10 cellular contexts compared by ENCODE assay signal in the genomic region with DNA sequence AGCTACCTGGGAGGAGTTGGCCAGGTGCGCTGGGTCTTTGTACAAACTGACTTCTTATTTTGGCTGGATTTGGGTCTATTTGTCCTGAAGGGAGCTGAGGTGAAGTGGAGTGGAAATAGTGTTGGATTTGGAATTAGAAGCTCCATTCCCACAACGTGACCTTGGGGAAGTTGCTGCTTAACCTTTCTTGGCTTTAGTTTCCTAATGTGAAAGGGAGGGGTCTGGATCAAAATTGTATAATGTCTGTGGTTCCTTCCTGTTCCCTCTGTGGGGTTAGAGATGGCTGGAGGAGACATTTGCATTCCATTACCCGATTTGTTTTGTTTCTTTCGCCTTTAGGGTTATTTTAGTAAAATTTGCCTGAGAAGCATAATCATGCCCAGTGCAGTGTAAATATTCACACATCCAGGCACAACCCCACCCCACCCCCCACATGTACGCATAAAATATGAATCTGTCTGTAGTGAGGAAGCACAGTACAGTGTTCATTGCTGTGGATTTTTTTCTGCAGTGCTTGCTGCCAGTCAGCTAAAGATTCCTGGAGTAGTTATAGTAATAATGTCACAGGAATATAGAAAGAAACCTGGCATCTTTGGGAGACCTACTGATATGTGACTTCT. TPM values are rescaled to one million over a fixed set of nuclear protein-coding genes. Genes with fewer than 3 reads are reported as not detected.
DNase-seq lines count a peak whose midpoint lies in the region; ATAC-seq, FAIRE-seq and TF ChIP-seq lines count a peak whose summit lies in the region.
"Had no signal": no experiment of that assay in that cellular context is flagged by ENCODE, and none has a peak within 500 bp of the region (broad histone marks: within the 10 kb centered on the region; RNA-seq: fewer than 3 reads in every experiment).

No MANE protein-coding gene starts in this region.

- H3K27me3 Mint-ChIP-seq in WTC11 (ENCODE audit: low read depth): no peaks in the 10 kb centered on the region
- H3K27me3 Mint-ChIP-seq in activated T-helper 2 cell treated with anti-CD3 and anti-CD28 coated beads, Interferon-gamma antibody, Interleukin-2, Interleukin-4, amounts not matched to agents 10 μg/mL and 5 μg/mL and 100 μg/mL, durations not matched to agents 14 hours and 24 hours and 36 hours (ENCODE audit: low read depth): no peaks in the 10 kb centered on the region

- DNase-seq in GM19239 (ENCODE audit: insufficient read length, low spot score): no peak
- DNase-seq in WTC11 (ENCODE audit: low spot score): no peak
- DNase-seq in right lobe of liver: no peak
- DNase-seq in activated T-helper 2 cell treated with anti-CD3 and anti-CD28 coated beads, Interferon-gamma antibody, Interleukin-2, Interleukin-4, amounts not matched to agents 10 μg/mL and 5 μg/mL and 100 μg/mL, durations not matched to agents 14 hours and 24 hours and 36 hours (ENCODE audit: low spot score): no peak
- DNase-seq: DMS 273 treated with DMSO at 0.1 percent for 48 hours; effector CD4-positive, alpha-beta T cell had no signal

- no peaks in the 10 kb centered on the region for H3K9me3 ChIP-seq in right lobe of liver

- intact Hi-C loops in right lobe of liver (cut with DNase I): no loop called here
- intact Hi-C loops in activated T-helper 2 cell treated with anti-CD3 and anti-CD28 coated beads, Interferon-gamma antibody, Interleukin-2, Interleukin-4, amounts not matched to agents 10 μg/mL and 5 μg/mL and 100 μg/mL, durations not matched to agents 14 hours and 24 hours and 36 hours (cut with micrococcal nuclease): no loop called here

- H3K36me3 Mint-ChIP-seq in WTC11: peaks cover 46% of the 10 kb centered on the region
- peaks cover 61% of the 10 kb centered on the region for H3K36me3 Mint-ChIP-seq in activated T-helper 2 cell treated with anti-CD3 and anti-CD28 coated beads, Interferon-gamma antibody, Interleukin-2, Interleukin-4, amounts not matched to agents 10 μg/mL and 5 μg/mL and 100 μg/mL, durations not matched to agents 14 hours and 24 hours and 36 hours (ENCODE audit: low read depth)

- H3K36me3 ChIP-seq in right lobe of liver: peaks cover 0 to 5% (median 2%) of the 10 kb centered on the region in 4 donors

- H3K27ac ChIP-seq in 22Rv1 (peak overlapping the region; percentile 61), right lobe of liver (peak overlapping the region in 1 of 3 donors; percentile 2)

- H3K27me3 ChIP-seq in right lobe of liver: no peaks in the 10 kb centered on the region

- POLR2A ChIA-PET in WTC11 (lab: Charles Lee): no interaction called here

- H3K9me3 Mint-ChIP-seq in WTC11: no peaks in the 10 kb centered on the region
- H3K9me3 Mint-ChIP-seq in activated T-helper 2 cell treated with anti-CD3 and anti-CD28 coated beads, Interferon-gamma antibody, Interleukin-2, Interleukin-4, amounts not matched to agents 10 μg/mL and 5 μg/mL and 100 μg/mL, durations not matched to agents 14 hours and 24 hours and 36 hours: peaks cover 5% of the 10 kb centered on the region

- H3K27ac Mint-ChIP-seq in WTC11: peak overlapping the region; percentile 95
- H3K27ac Mint-ChIP-seq in activated T-helper 2 cell treated with anti-CD3 and anti-CD28 coated beads, Interferon-gamma antibody, Interleukin-2, Interleukin-4, amounts not matched to agents 10 μg/mL and 5 μg/mL and 100 μg/mL, durations not matched to agents 14 hours and 24 hours and 36 hours: no peak overlapping the region

- peaks cover 0 to 32% (median 13%) of the 10 kb centered on the region in 4 donors for H3K4me1 ChIP-seq in right lobe of liver

- no peak for TF ChIP-seq POLR2A in right lobe of liver (IDR thresholded peaks at IDR 0.05)

- peaks cover 90% of the 10 kb centered on the region for H3K4me1 Mint-ChIP-seq in WTC11
- peaks cover 28% of the 10 kb centered on the region for H3K4me1 Mint-ChIP-seq in activated T-helper 2 cell treated with anti-CD3 and anti-CD28 coated beads, Interferon-gamma antibody, Interleukin-2, Interleukin-4, amounts not matched to agents 10 μg/mL and 5 μg/mL and 100 μg/mL, durations not matched to agents 14 hours and 24 hours and 36 hours (ENCODE audit: low read depth)

- H3K4me3 ChIP-seq in right lobe of liver: no peak overlapping the region

- TF ChIP-seq CTCF in 22Rv1 (IDR thresholded peaks at IDR 0.05) (no peak), WTC11 (IDR thresholded peaks at IDR 0.05) (no peak), right lobe of liver (IDR thresholded peaks at IDR 0.05) (no peak)

- FAIRE-seq in GM19239 (lab: Jason Lieb, UNC): peak; percentile 56

- peak overlapping the region; percentile 52 for H3K4me3 Mint-ChIP-seq in WTC11
- no peak overlapping the region for H3K4me3 Mint-ChIP-seq in activated T-helper 2 cell treated with anti-CD3 and anti-CD28 coated beads, Interferon-gamma antibody, Interleukin-2, Interleukin-4, amounts not matched to agents 10 μg/mL and 5 μg/mL and 100 μg/mL, durations not matched to agents 14 hours and 24 hours and 36 hours (ENCODE audit: low read depth)

- WGBS in right lobe of liver (ENCODE audit: insufficient coverage, low coverage, low lambda C conversion rate, missing lambda C conversion rate): 40% methylated on average over 5 of the region's 5 CpGs

- ATAC-seq in WTC11 (no peak), right lobe of liver (peak in 3 of 4 donors; percentile 16 to 31 (median 19)), GM19463 (IDR thresholded peaks at IDR 0.05; ENCODE audit: unreplicated experiment) (no peak), HG03342 (IDR thresholded peaks at IDR 0.05; ENCODE audit: unreplicated experiment) (no peak)
- no peak for ATAC-seq in activated CD4-positive, CD25-positive, alpha-beta regulatory T cell treated with anti-CD3 and anti-CD28 coated beads, Interleukin-2, amount 50 U/mL, for 24 hours

- CTCF ChIA-PET in WTC11 (lab: Charles Lee): interaction anchor here (0.5 to 0.6 kb wide), 2 partner anchors 9 to 257 kb away, joined by 3 to 4 read pairs; no protein-coding TSS in a partner anchor

TF ChIP-seq in WTC11, 78 proteins besides CTCF, POLR2A, EP300 and RAD21 (continues in another document):
- no peak for TF ChIP-seq NFATC4 (CRISPR knock-in tag; IDR thresholded peaks at IDR 0.05)
- no peak for TF ChIP-seq MAX (CRISPR knock-in tag; IDR thresholded peaks at IDR 0.05)
- TF ChIP-seq ZNF425 (CRISPR knock-in tag; conservative IDR thresholded peaks at IDR 0.05): no peak
- no peak for TF ChIP-seq IRF2 (CRISPR knock-in tag; IDR thresholded peaks at IDR 0.05; ENCODE audit: borderline replicate concordance, low read depth)
- no peak for TF ChIP-seq RORB (CRISPR knock-in tag; IDR thresholded peaks at IDR 0.05)
- no peak for TF ChIP-seq TCF7 (CRISPR knock-in tag; IDR thresholded peaks at IDR 0.05; ENCODE audit: low read depth)
- no peak for TF ChIP-seq ETV6 (CRISPR knock-in tag; IDR thresholded peaks at IDR 0.05)
- TF ChIP-seq FOXP1 (CRISPR knock-in tag; IDR thresholded peaks at IDR 0.05; ENCODE audit: borderline replicate concordance): no peak
- no peak for TF ChIP-seq GTF2I (CRISPR knock-in tag; conservative IDR thresholded peaks at IDR 0.05)
- TF ChIP-seq CREM (CRISPR knock-in tag; IDR thresholded peaks at IDR 0.05): no peak
- no peak for TF ChIP-seq SMAD3 (CRISPR knock-in tag; IDR thresholded peaks at IDR 0.05; ENCODE audit: borderline replicate concordance)
- TF ChIP-seq ZNF396 (CRISPR knock-in tag; IDR thresholded peaks at IDR 0.05; ENCODE audit: borderline replicate concordance): no peak
- TF ChIP-seq, protein P1, sequence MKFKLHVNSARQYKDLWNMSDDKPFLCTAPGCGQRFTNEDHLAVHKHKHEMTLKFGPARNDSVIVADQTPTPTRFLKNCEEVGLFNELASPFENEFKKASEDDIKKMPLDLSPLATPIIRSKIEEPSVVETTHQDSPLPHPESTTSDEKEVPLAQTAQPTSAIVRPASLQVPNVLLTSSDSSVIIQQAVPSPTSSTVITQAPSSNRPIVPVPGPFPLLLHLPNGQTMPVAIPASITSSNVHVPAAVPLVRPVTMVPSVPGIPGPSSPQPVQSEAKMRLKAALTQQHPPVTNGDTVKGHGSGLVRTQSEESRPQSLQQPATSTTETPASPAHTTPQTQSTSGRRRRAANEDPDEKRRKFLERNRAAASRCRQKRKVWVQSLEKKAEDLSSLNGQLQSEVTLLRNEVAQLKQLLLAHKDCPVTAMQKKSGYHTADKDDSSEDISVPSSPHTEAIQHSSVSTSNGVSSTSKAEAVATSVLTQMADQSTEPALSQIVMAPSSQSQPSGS (CRISPR knock-in tag; IDR thresholded peaks at IDR 0.05; ENCODE audit: borderline replicate concordance, low read depth): no peak

RNA-seq across cellular contexts. Expression of gene JADE1, which starts 21.5 kb away (rescaled TPM):
- total RNA-seq in WTC11 (2021) (132 to 156 TPM (median 150 TPM) in 3 replicates), right lobe of liver (10 to 100 TPM in 3 of 6 experiments, 1 to 10 TPM in 3; 8.2 to 16.9 (median 9.9) TPM)
- total RNA-seq in activated T-helper 2 cell treated with anti-CD3 and anti-CD28 coated beads, Interferon-gamma antibody, Interleukin-2, Interleukin-4, amounts not matched to agents 10 μg/mL and 5 μg/mL and 100 μg/mL, durations not matched to agents 14 hours and 24 hours and 36 hours: 33.6 and 37.8 TPM in 2 replicates

Comparison
In these comparisons a context has a peak if more than half of its experiments do, and no peak if none do; other contexts are left out.
1. ATAC-seq: peak in right lobe of liver (3 of 4); none in WTC11 (single experiment), activated CD4-positive, CD25-positive, alpha-beta regulatory T cell treated with anti-CD3 and anti-CD28 coated beads, Interleukin-2, amount 50 U/mL, for 24 hours (0 of 2), GM19463 (single experiment) and HG03342 (single experiment).